In genomic region chr2:62195421-62196277, GRCh38 we compare ENCODE assay signal across 8 cellular contexts.
DNase-seq lines count a peak whose midpoint lies in the region; ATAC-seq and TF ChIP-seq lines count a peak whose summit lies in the region.

Gene B3GNT2, plus strand, starts transcription at chr2:62196115. Its CDS starts 26,106 bp downstream, at chr2:62222221.

- CTCF ChIA-PET in RWPE1 (lab: Yijun Ruan, JAX) = interaction anchor here (0.6 kb wide), 1 partner anchor 209 kb away, joined by 4 read pairs; no protein-coding TSS in a partner anchor

- peaks cover 24% of the 10 kb centered on the region for H3K27me3 Mint-ChIP-seq in nephron (ENCODE audit: low read depth)

- H3K27ac ChIP-seq in HL-60 (replicated peaks) = peak within 1 kb of the TSS; percentile 93
- H3K27ac ChIP-seq in RWPE1 = peak within 1 kb of the TSS; percentile 87

- H3K4me3 Mint-ChIP-seq in nephron = peak within 1 kb of the TSS; percentile 89 to 93 (median 89)

- no peaks in the 10 kb centered on the region for H3K36me3 Mint-ChIP-seq in nephron (ENCODE audit: low read depth)

- POLR2A ChIA-PET in RWPE1 (lab: Yijun Ruan, JAX; ENCODE audit: low non-redundant PET) = no interaction called here

- no peaks in the 10 kb centered on the region for H3K27me3 ChIP-seq in HL-60 (ENCODE audit: insufficient read depth, poor library complexity, severe bottlenecking)

- H3K27ac Mint-ChIP-seq in nephron = peak within 1 kb of the TSS in 1 of 3 experiments; percentile 64

- no peaks in the 10 kb centered on the region for H3K9me3 Mint-ChIP-seq in nephron

- TF ChIP-seq CTCF in HL-60 (IDR thresholded peaks at IDR 0.05; ENCODE audit: insufficient read depth, low read length) (no peak), RWPE1 (conservative IDR thresholded peaks at IDR 0.05; ENCODE audit: low read depth) (no peak), fibroblast of pulmonary artery (IDR thresholded peaks at IDR 0.05; ENCODE audit: low read length, missing control alignments) (no peak), nephron (IDR thresholded peaks at IDR 0.05; ENCODE audit: unreplicated experiment in 3 of 3) (no peak)

- DNase-seq in COLO668 (lab: John Stamatoyannopoulos, UW; ENCODE audit: unreplicated experiment) = peak; percentile 86
- peak in 1 of 2 experiments; percentile 70 for DNase-seq in HL-60 (ENCODE audit: low read depth in 1 of 2, low spot score in 1 of 2)
- DNase-seq in RWPE1 (ENCODE audit: low spot score) = peak; percentile 85
- DNase-seq in activated effector memory CD4-positive, alpha-beta T cell treated with Interleukin-2 at 50 U/mL for 16 hours = peak; percentile 81
- peak; percentile 68 for DNase-seq in fibroblast of pulmonary artery (ENCODE audit: low read depth)
- DNase-seq in stimulated activated naive CD8-positive, alpha-beta T cell treated with anti-CD3 and anti-CD28 coated beads, Interleukin-15, Interleukin-2, amounts not matched to agents 100 U/mL and 50 U/mL, for 24 hours = peak; percentile 90

- peak; percentile 41 for ATAC-seq in GM19438 (IDR thresholded peaks at IDR 0.05; ENCODE audit: low read depth, unreplicated experiment)
- ATAC-seq in stimulated activated naive CD8-positive, alpha-beta T cell treated with anti-CD3 and anti-CD28 coated beads, Interleukin-15, Interleukin-2, amounts not matched to agents 100 U/mL and 50 U/mL, for 24 hours = peak; percentile 68

- H3K4me3 ChIP-seq in HL-60 (replicated peaks; ENCODE audit: insufficient read depth, low read length) = peak within 1 kb of the TSS; percentile 84
- H3K4me3 ChIP-seq in fibroblast of pulmonary artery (replicated peaks; ENCODE audit: low read depth, low read length) = peak within 1 kb of the TSS; percentile 91

- H3K4me1 Mint-ChIP-seq in nephron = peaks cover 19% of the 10 kb centered on the region
